16 cellular contexts compared by ENCODE assay signal in the genomic region with DNA sequence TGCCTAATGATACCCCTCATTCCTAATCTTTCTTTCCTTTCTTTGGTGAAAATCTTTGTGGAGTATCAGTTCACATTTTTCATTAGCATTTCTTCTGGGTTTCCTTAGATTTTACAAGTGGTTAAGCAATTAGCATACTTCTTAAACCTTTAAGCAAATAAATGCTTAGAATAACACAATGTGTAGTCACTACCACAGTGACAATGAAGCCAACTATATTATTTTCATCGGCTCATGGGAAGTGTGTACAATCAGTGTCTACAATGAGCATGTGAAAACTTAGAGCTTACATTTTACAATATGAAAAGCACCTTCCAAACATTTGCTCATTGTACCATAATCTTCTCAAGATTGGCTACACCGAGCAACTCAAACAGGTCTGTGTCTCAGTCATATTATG.
DNase-seq lines count a peak whose midpoint lies in the region; ATAC-seq, FAIRE-seq and TF ChIP-seq lines count a peak whose summit lies in the region.
"Had no signal": no experiment of that assay in that cellular context is flagged by ENCODE, and none has a peak within 500 bp of the region (broad histone marks: within the 10 kb centered on the region; RNA-seq: fewer than 3 reads in every experiment).

No MANE protein-coding gene starts in this region.

- H3K9me3 Mint-ChIP-seq in GM23338, result peaks cover 4% of the 10 kb centered on the region
- H3K9me3 Mint-ChIP-seq in natural killer cell treated with Interleukin-12 subunit alpha and Interleukin-12 subunit beta and Interleukin-15 and Interleukin-18, amount 100 ng/mL, for 72 hours, result no peaks in the 10 kb centered on the region
- H3K9me3 Mint-ChIP-seq: IgD-negative memory B cell had no signal

- no peak overlapping the region for H3K27ac ChIP-seq in GM23338 (ENCODE audit: low read depth)
- no peak overlapping the region for H3K27ac ChIP-seq in PC-3 (ENCODE audit: low read length)
- no peak overlapping the region for H3K27ac ChIP-seq in K562 (ENCODE audit: extremely low read depth, low read depth, low read length)
- H3K27ac ChIP-seq in smooth muscle cell (ENCODE audit: low read depth), result peak overlapping the region; percentile 91
- H3K27ac ChIP-seq: BLaER1, KMS-11 had no signal

- peaks cover 21% of the 10 kb centered on the region; the same call in 2 of the 3 replicates for H3K4me1 Mint-ChIP-seq in GM23338
- H3K4me1 Mint-ChIP-seq in natural killer cell treated with Interleukin-12 subunit alpha and Interleukin-12 subunit beta and Interleukin-15 and Interleukin-18, amount 100 ng/mL, for 72 hours (ENCODE audit: low read depth in 2 of 2), result peaks cover 0 to 7% of the 10 kb centered on the region in 2 donors

- no peak for TF ChIP-seq RAD21 in K562 (CRISPR knock-in tag; conservative IDR thresholded peaks at IDR 0.05 in 1 of 2, IDR thresholded peaks at IDR 0.05 in 1 of 2)

- H3K27ac Mint-ChIP-seq in GM23338, result no peak overlapping the region
- H3K27ac Mint-ChIP-seq in natural killer cell treated with Interleukin-12 subunit alpha and Interleukin-12 subunit beta and Interleukin-15 and Interleukin-18, amount 100 ng/mL, for 72 hours, result no peak overlapping the region
- H3K27ac Mint-ChIP-seq: CD8-positive, alpha-beta memory T cell; IgD-negative memory B cell had no signal

- H3K4me3 ChIP-seq in GM23338 (no peak overlapping the region), PC-3 (ENCODE audit: low read length) (no peak overlapping the region), K562 (no peak overlapping the region), smooth muscle cell (no peak overlapping the region)
- H3K4me3 ChIP-seq: BLaER1 had no signal

- DNase-seq in GM23338 (ENCODE audit: low spot score) (no peak), PC-3 (peak; percentile 35), K562 (ENCODE audit: extremely low read depth in 1 of 4, low spot score in 3 of 4) (no peak), smooth muscle cell (lab: John Stamatoyannopoulos, UW; ENCODE audit: unreplicated experiment) (no peak), mucosa of gallbladder (ENCODE audit: low spot score) (no peak), kidney glomerular epithelial cell (lab: John Stamatoyannopoulos, UW) (no peak), HT-29 (ENCODE audit: low spot score) (no peak)
- no peak for DNase-seq in natural killer cell treated with Interleukin-12 subunit alpha and Interleukin-12 subunit beta and Interleukin-15 and Interleukin-18, amount 100 ng/mL, for 72 hours (ENCODE audit: low spot score)
- DNase-seq: AML-193; Caco-2; CD8-positive, alpha-beta memory T cell had no signal

- BruUV-seq in PC-3 (replicated peaks; lab: Mats Ljungman, UMichigan), result no TSS peak
- no TSS peak for BruUV-seq in K562 (replicated peaks; lab: Mats Ljungman, UMichigan)

- no peaks in the 10 kb centered on the region for H3F3A ChIP-seq in GM23338 (replicated peaks; ENCODE audit: low read depth)
- no peaks in the 10 kb centered on the region for H3F3A ChIP-seq in PC-3 (ENCODE audit: low read length, unreplicated experiment)
- no peaks in the 10 kb centered on the region for H3F3A ChIP-seq in smooth muscle cell (ENCODE audit: low read depth)

- H3K27me3 Mint-ChIP-seq in GM23338 (ENCODE audit: insufficient read depth, low read depth, poor library complexity), result peaks cover 14% of the 10 kb centered on the region
- peaks cover 9 to 15% of the 10 kb centered on the region in 2 donors for H3K27me3 Mint-ChIP-seq in natural killer cell treated with Interleukin-12 subunit alpha and Interleukin-12 subunit beta and Interleukin-15 and Interleukin-18, amount 100 ng/mL, for 72 hours

- POLR2A ChIA-PET in PC-3 (lab: Charles Lee; ENCODE audit: unreplicated experiment) (no interaction called here), K562 (lab: Yijun Ruan, JAX) (interaction anchor here (0.8 kb wide), 1 partner anchor 18 kb away, joined by 3 read pairs; no protein-coding TSS in a partner anchor)

- no peaks in the 10 kb centered on the region for H3K36me3 Mint-ChIP-seq in GM23338 (ENCODE audit: low read depth)
- no peaks in the 10 kb centered on the region for H3K36me3 Mint-ChIP-seq in natural killer cell treated with Interleukin-12 subunit alpha and Interleukin-12 subunit beta and Interleukin-15 and Interleukin-18, amount 100 ng/mL, for 72 hours
- H3K36me3 Mint-ChIP-seq: CD8-positive, alpha-beta memory T cell had no signal

- intact Hi-C loops in PC-3 (cut with micrococcal nuclease), result no loop called here
- intact Hi-C loops in K562 (cut with micrococcal nuclease), result no loop called here

- no peak overlapping the region for H2AFZ ChIP-seq in GM23338
- no peak overlapping the region for H2AFZ ChIP-seq in PC-3 (ENCODE audit: low read length)
- H2AFZ ChIP-seq in K562 (ENCODE audit: low read depth, low read length), result no peak overlapping the region
- H2AFZ ChIP-seq in smooth muscle cell (ENCODE audit: low read depth), result no peak overlapping the region

- H3K9ac ChIP-seq in PC-3 (ENCODE audit: low read length) (no peak overlapping the region), K562 (ENCODE audit: insufficient read depth in 1 of 2, low read depth in 2 of 2, low read length in 2 of 2) (no peak overlapping the region), smooth muscle cell (ENCODE audit: low read depth) (peak overlapping the region; percentile 70)
- H3K9ac ChIP-seq: BLaER1, KMS-11 had no signal

- TF ChIP-seq POLR2A in K562 (conservative IDR thresholded peaks at IDR 0.05), result no peak

- CTCF ChIA-PET in PC-3 (lab: Charles Lee), result no interaction called here
- CTCF ChIA-PET in K562 (lab: Yijun Ruan, JAX; ENCODE audit: low intra/inter-chr PET ratio), result no interaction called here

- FAIRE-seq in K562 (lab: Jason Lieb, UNC), result peak; percentile 84
- FAIRE-seq: GM12891, H54 had no signal

- H3K4me2 ChIP-seq in GM23338 (0 out of 2 replicates have a peak overlapping the region, but pooled peaks have one; percentile 38), PC-3 (ENCODE audit: low read length) (no peak overlapping the region), K562 (ENCODE audit: insufficient read depth, low read length) (no peak overlapping the region), smooth muscle cell (peak overlapping the region; percentile 37)
- H3K4me2 ChIP-seq: BLaER1, KMS-11 had no signal

- H3K27me3 ChIP-seq in GM23338 (ENCODE audit: insufficient read depth) (no peaks in the 10 kb centered on the region), PC-3 (ENCODE audit: low read length) (peaks cover 8% of the 10 kb centered on the region; the same call in 1 of the 2 replicates), K562 (ENCODE audit: control insufficient read depth in 2 of 2, insufficient read depth in 2 of 2, low read length in 2 of 2) (peaks cover 34 to 57% of the 10 kb centered on the region in 2 experiments), smooth muscle cell (ENCODE audit: low read depth) (no peaks in the 10 kb centered on the region)
- H3K27me3 ChIP-seq: BLaER1 had no signal

- H3K9me3 ChIP-seq in PC-3 (ENCODE audit: low read length) (no peaks in the 10 kb centered on the region), K562 (replicated peaks; ENCODE audit: control insufficient read depth, insufficient read depth, low read depth, low read length) (no peaks in the 10 kb centered on the region), smooth muscle cell (replicated peaks; ENCODE audit: low read depth) (no peaks in the 10 kb centered on the region)
- H3K9me3 ChIP-seq: BLaER1 had no signal

- WGBS in K562 (ENCODE audit: insufficient coverage, low coverage, missing lambda C conversion rate), result 0% methylated on average over 2 of the region's 2 CpGs
- 51% methylated on average over 2 of the region's 2 CpGs for WGBS in smooth muscle cell (ENCODE audit: low lambda C conversion rate)

- H3K4me3 Mint-ChIP-seq in GM23338, result no peak overlapping the region
- H3K4me3 Mint-ChIP-seq in natural killer cell treated with Interleukin-12 subunit alpha and Interleukin-12 subunit beta and Interleukin-15 and Interleukin-18, amount 100 ng/mL, for 72 hours, result no peak overlapping the region
- H3K4me3 Mint-ChIP-seq: CD8-positive, alpha-beta memory T cell; IgD-negative memory B cell had no signal

- no peaks in the 10 kb centered on the region for H4K20me1 ChIP-seq in GM23338 (replicated peaks; ENCODE audit: insufficient read depth)
- H4K20me1 ChIP-seq in PC-3 (ENCODE audit: low read length), result no peaks in the 10 kb centered on the region
- no peaks in the 10 kb centered on the region; the same call in 1 of the 2 replicates for H4K20me1 ChIP-seq in K562 (replicated peaks; ENCODE audit: control insufficient read depth, insufficient read depth, low read length)
- H4K20me1 ChIP-seq in smooth muscle cell (ENCODE audit: low read depth), result no peaks in the 10 kb centered on the region
- H4K20me1 ChIP-seq: BLaER1 had no signal

- no peaks in the 10 kb centered on the region for H3K36me3 ChIP-seq in GM23338 (ENCODE audit: insufficient read depth)
- H3K36me3 ChIP-seq in PC-3 (ENCODE audit: low read depth, low read length), result no peaks in the 10 kb centered on the region
- no peaks in the 10 kb centered on the region for H3K36me3 ChIP-seq in K562 (ENCODE audit: control insufficient read depth, insufficient read depth, low read length)
- no peaks in the 10 kb centered on the region for H3K36me3 ChIP-seq in smooth muscle cell (ENCODE audit: low read depth)
- H3K36me3 ChIP-seq: BLaER1 had no signal

- TF ChIP-seq CTCF in GM23338 (conservative IDR thresholded peaks at IDR 0.05; ENCODE audit: low read depth in 2 of 2) (no peak), PC-3 (conservative IDR thresholded peaks at IDR 0.05; ENCODE audit: low read depth, low read length) (no peak), K562 (IDR thresholded peaks at IDR 0.05 in 2 of 3, conservative IDR thresholded peaks at IDR 0.05 in 1 of 3; ENCODE audit: insufficient read depth in 2 of 3, low read depth in 1 of 3, low read length in 3 of 3) (no peak), smooth muscle cell (IDR thresholded peaks at IDR 0.05; ENCODE audit: borderline replicate concordance, insufficient read depth, poor library complexity, severe bottlenecking) (no peak)

- no peaks in the 10 kb centered on the region for H3K9me1 ChIP-seq in K562 (ENCODE audit: control insufficient read depth, insufficient read depth, low read length)

- H3K9me2 ChIP-seq in GM23338 (ENCODE audit: insufficient read depth) (peaks cover 13% of the 10 kb centered on the region), PC-3 (replicated peaks; ENCODE audit: low read length) (no peaks in the 10 kb centered on the region)

- H3K79me2 ChIP-seq in GM23338 (replicated peaks; ENCODE audit: insufficient read depth) (no peaks in the 10 kb centered on the region), PC-3 (ENCODE audit: low read length) (no peaks in the 10 kb centered on the region), K562 (ENCODE audit: control insufficient read depth, insufficient read depth, low read length) (no peaks in the 10 kb centered on the region), smooth muscle cell (ENCODE audit: low read depth) (no peaks in the 10 kb centered on the region)

- H3K4me1 ChIP-seq in GM23338 (ENCODE audit: insufficient read depth), result peaks cover 21% of the 10 kb centered on the region
- H3K4me1 ChIP-seq in PC-3 (ENCODE audit: insufficient read depth, low read length), result peaks cover 6% of the 10 kb centered on the region; the same call in 1 of the 2 replicates
- H3K4me1 ChIP-seq in K562 (replicated peaks in 1 of 2; ENCODE audit: control insufficient read depth in 2 of 2, insufficient read depth in 2 of 2, low read length in 2 of 2), result no peaks in the 10 kb centered on the region
- peaks cover 19% of the 10 kb centered on the region for H3K4me1 ChIP-seq in smooth muscle cell (ENCODE audit: low read depth)
- H3K4me1 ChIP-seq: Caco-2 had no signal

- TF ChIP-seq EP300 in K562 (IDR thresholded peaks at IDR 0.05; ENCODE audit: low read length), result no peak

- ATAC-seq in GM23338, result no peak
- peak; percentile 63 for ATAC-seq in PC-3
- ATAC-seq in K562, result no peak
- ATAC-seq in natural killer cell treated with Interleukin-12 subunit alpha and Interleukin-12 subunit beta and Interleukin-15 and Interleukin-18, amount 100 ng/mL, for 72 hours, result no peak

- in situ Hi-C loops in K562 (cut with MboI), result no loop called here

Comparison
In these comparisons a context has a peak if more than half of its experiments do, and no peak if none do; other contexts are left out.
1. H3K4me2 ChIP-seq: peak in GM23338 (single experiment) and smooth muscle cell (single experiment); none in PC-3 (single experiment) and K562 (single experiment).